ENCODE assay signal across 9 cellular contexts in genomic region chr17:16492613-16493290, GRCh38. TPM values are rescaled to one million over a fixed set of nuclear protein-coding genes. Genes with fewer than 3 reads are reported as not detected.
DNase-seq lines count a peak whose midpoint lies in the region; ATAC-seq and TF ChIP-seq lines count a peak whose summit lies in the region.
"Had no signal": no experiment of that assay in that cellular context is flagged by ENCODE, and none has a peak within 500 bp of the region (broad histone marks: within the 10 kb centered on the region; RNA-seq: fewer than 3 reads in every experiment).

No MANE protein-coding gene starts in this region.

- H3K9me3 ChIP-seq in CD8-positive, alpha-beta memory T cell (ENCODE audit: low read length) = no peaks in the 10 kb centered on the region
- H3K9me3 ChIP-seq in PC-9 (ENCODE audit: insufficient read depth, low read depth) (no peaks in the 10 kb centered on the region), trophoblast cell (ENCODE audit: insufficient read depth, low read depth, low read length) (no peaks in the 10 kb centered on the region)

- H3K27ac Mint-ChIP-seq in CD8-positive, alpha-beta memory T cell = peak overlapping the region in 3 of 8 donors; percentile 2 to 84 (median 59)

- TF ChIP-seq CTCF in PC-9 (conservative IDR thresholded peaks at IDR 0.05) = no peak

- no CpG with 5 or more reads among the region's 24 CpGs for WGBS in trophoblast cell (ENCODE audit: extremely low coverage, insufficient coverage, insufficient read length)

- H3K4ac ChIP-seq in trophoblast cell (ENCODE audit: low read depth, low read length) = no peak overlapping the region

- CTCF ChIA-PET in CD8-positive, alpha-beta memory T cell (lab: Charles Lee) = no interaction called here
- CTCF ChIA-PET in PC-9 (lab: Charles Lee) = no interaction called here

- no peak for DNase-seq in CD8-positive, alpha-beta memory T cell
- DNase-seq in PC-9 (no peak), erythroblast (lab: John Stamatoyannopoulos, UW) (peak; percentile 55 to 57), trophoblast cell (no peak), NOMO-1 treated with DMSO at 0.1 percent for 48 hours (lab: John Stamatoyannopoulos, UW; ENCODE audit: unreplicated experiment) (no peak)
- no peak for DNase-seq in activated CD4-positive, CD25-positive, alpha-beta regulatory T cell treated with anti-CD3 and anti-CD28 coated beads, Interleukin-2, amount 50 U/mL, for 72 hours
- DNase-seq: foreskin keratinocyte had no signal

- no peaks in the 10 kb centered on the region for H3K9me2 ChIP-seq in PC-9 (ENCODE audit: insufficient read depth)

- H2BK120ac ChIP-seq in trophoblast cell (ENCODE audit: insufficient read depth, low read length, poor library complexity) = no peak overlapping the region

- no peak overlapping the region for H3K23ac ChIP-seq in trophoblast cell (ENCODE audit: low read length)

- no peaks in the 10 kb centered on the region for H3K36me3 Mint-ChIP-seq in CD8-positive, alpha-beta memory T cell

- POLR2A ChIA-PET in CD8-positive, alpha-beta memory T cell (lab: Charles Lee) = interaction anchor here (1.0 kb wide), 1 partner anchor 54 kb away, joined by 6 read pairs; no protein-coding TSS in a partner anchor
- POLR2A ChIA-PET in PC-9 (lab: Charles Lee; ENCODE audit: unreplicated experiment) = interaction anchor here (0.6 kb wide), 2 partner anchors 8 to 51 kb away, joined by 3 to 4 read pairs; no protein-coding TSS in a partner anchor

- no peak overlapping the region for H3K9ac ChIP-seq in trophoblast cell (ENCODE audit: low read length)

- H2AFZ ChIP-seq in PC-9 = no peak overlapping the region
- H2AFZ ChIP-seq in trophoblast cell (ENCODE audit: insufficient read depth, low read length, poor library complexity) = no peak overlapping the region

- H4K20me1 ChIP-seq in PC-9 (ENCODE audit: insufficient read depth) = no peaks in the 10 kb centered on the region

- H3K9me3 Mint-ChIP-seq in CD8-positive, alpha-beta memory T cell = no peaks in the 10 kb centered on the region

- no peak overlapping the region for H4K12ac ChIP-seq in trophoblast cell (ENCODE audit: low read depth, low read length)

- H3K79me1 ChIP-seq in trophoblast cell (ENCODE audit: low read length) = no peaks in the 10 kb centered on the region

- no peaks in the 10 kb centered on the region for H3K36me3 ChIP-seq in CD8-positive, alpha-beta memory T cell (ENCODE audit: insufficient read depth, low read length)
- no peaks in the 10 kb centered on the region for H3K36me3 ChIP-seq in PC-9 (ENCODE audit: low read depth)
- no peaks in the 10 kb centered on the region for H3K36me3 ChIP-seq in trophoblast cell (ENCODE audit: control insufficient read depth in 1 of 2, insufficient read depth in 2 of 2, low read length in 2 of 2)

- no peak overlapping the region for H2BK12ac ChIP-seq in trophoblast cell (ENCODE audit: low read length)

- peaks cover 13 to 21% (median 16%) of the 10 kb centered on the region in 3 donors for H3K4me1 Mint-ChIP-seq in CD8-positive, alpha-beta memory T cell

- no peak overlapping the region for H3K14ac ChIP-seq in trophoblast cell (ENCODE audit: low read length)

- H2AK5ac ChIP-seq in trophoblast cell (ENCODE audit: low read length) = no peak overlapping the region

- no peaks in the 10 kb centered on the region for H3K79me2 ChIP-seq in PC-9 (ENCODE audit: low read depth)
- no peaks in the 10 kb centered on the region for H3K79me2 ChIP-seq in trophoblast cell (ENCODE audit: control insufficient read depth, insufficient read depth, low read length, poor library complexity)

- peak overlapping the region; percentile 80 to 90 (median 86) for H3K4me3 Mint-ChIP-seq in CD8-positive, alpha-beta memory T cell

- no peaks in the 10 kb centered on the region for H3K27me3 ChIP-seq in CD8-positive, alpha-beta memory T cell (ENCODE audit: insufficient read depth, low read length, poor library complexity, severe bottlenecking)
- peaks cover 9% of the 10 kb centered on the region; the same call in 1 of the 2 replicates for H3K27me3 ChIP-seq in PC-9 (ENCODE audit: insufficient read depth, low read depth)
- peaks cover 23% of the 10 kb centered on the region for H3K27me3 ChIP-seq in trophoblast cell (ENCODE audit: insufficient read depth, low read length)

- H3F3A ChIP-seq in PC-9 (ENCODE audit: insufficient read depth, low read depth) = peaks cover 3% of the 10 kb centered on the region; the same call in 1 of the 2 replicates

- peaks cover 7% of the 10 kb centered on the region for H3K4me1 ChIP-seq in CD8-positive, alpha-beta memory T cell (ENCODE audit: insufficient read depth, low read length)
- H3K4me1 ChIP-seq in PC-9 (replicated peaks; ENCODE audit: insufficient read depth) (peaks cover 7% of the 10 kb centered on the region; the same call in 1 of the 2 replicates), trophoblast cell (ENCODE audit: control insufficient read depth in 1 of 2, insufficient read depth in 2 of 2, low read length in 2 of 2) (peaks cover 0 to 7% of the 10 kb centered on the region in 2 experiments)
- H3K4me1 ChIP-seq: foreskin keratinocyte had no signal

- TF ChIP-seq POLR2A in erythroblast (IDR thresholded peaks at IDR 0.05; ENCODE audit: low read length) = no peak

- no peak overlapping the region for H2BK5ac ChIP-seq in trophoblast cell (ENCODE audit: low read depth, low read length, poor library complexity)

- intact Hi-C loops in PC-9 (cut with micrococcal nuclease; ENCODE audit: unreplicated experiment) = no loop called here

- H3K4me2 ChIP-seq in PC-9 (peak overlapping the region; percentile 69), trophoblast cell (ENCODE audit: low read length) (peak overlapping the region; percentile 80)

- peak overlapping the region; percentile 7 for H3K4me3 ChIP-seq in CD8-positive, alpha-beta memory T cell (ENCODE audit: low read length)
- peak overlapping the region; percentile 52; the same call in 1 of the 2 replicates for H3K4me3 ChIP-seq in PC-9
- no peak overlapping the region for H3K4me3 ChIP-seq in trophoblast cell (ENCODE audit: low read depth, low read length)

- no peak overlapping the region for H4K8ac ChIP-seq in trophoblast cell (ENCODE audit: low read depth, low read length)

- H3K27ac ChIP-seq in CD8-positive, alpha-beta memory T cell (ENCODE audit: low read depth, low read length) = no peak overlapping the region
- H3K27ac ChIP-seq in PC-9 (no peak overlapping the region), trophoblast cell (ENCODE audit: low read depth, low read length) (no peak overlapping the region)
- H3K27ac ChIP-seq: foreskin keratinocyte had no signal

- peaks cover 2 to 7% of the 10 kb centered on the region in 2 donors for H3K27me3 Mint-ChIP-seq in CD8-positive, alpha-beta memory T cell

- no peak overlapping the region for H4K91ac ChIP-seq in trophoblast cell (ENCODE audit: low read depth, low read length)

- H3K18ac ChIP-seq in trophoblast cell (ENCODE audit: low read length) = no peak overlapping the region

- BruUV-seq in PC-9 (replicated peaks; lab: Mats Ljungman, UMichigan) = no TSS peak

- ATAC-seq in HG02571 (IDR thresholded peaks at IDR 0.05; ENCODE audit: unreplicated experiment) (no peak), GM21526 (IDR thresholded peaks at IDR 0.05; ENCODE audit: low FRiP score, unreplicated experiment) (no peak)

RNA-seq across cellular contexts. Expression of gene LRRC75A, which starts 0.8 kb away (rescaled TPM):
- total RNA-seq in CD8-positive, alpha-beta memory T cell = 1 to 10 TPM; 2.2 to 2.6 TPM
- 4.6 TPM for polyA plus RNA-seq in CD8-positive, alpha-beta memory T cell
- total RNA-seq in PC-9 (2021) = 14.0 and 15.8 TPM in 2 replicates
- polyA plus RNA-seq in trophoblast cell (2013) = 0.15 and 0.17 TPM in 2 replicates
- total RNA-seq: foreskin keratinocyte had no signal

Comparison
In these comparisons a context has a peak if more than half of its experiments do, and no peak if none do; other contexts are left out.
1. DNase-seq: peak in erythroblast (2 of 2); none in CD8-positive, alpha-beta memory T cell (0 of 5), PC-9 (0 of 2), trophoblast cell (0 of 2), activated CD4-positive, CD25-positive, alpha-beta regulatory T cell treated with anti-CD3 and anti-CD28 coated beads, Interleukin-2, amount 50 U/mL, for 72 hours (single experiment) and NOMO-1 treated with DMSO at 0.1 percent for 48 hours (single experiment).